Comparison of ENCODE assay signal across 12 cellular contexts in genomic region chr2:237149425-237149824, GRCh38.
DNase-seq lines count a peak whose midpoint lies in the region; ATAC-seq, FAIRE-seq and TF ChIP-seq lines count a peak whose summit lies in the region.
"Had no signal": no experiment of that assay in that cellular context is flagged by ENCODE, and none has a peak within 500 bp of the region (broad histone marks: within the 10 kb centered on the region; RNA-seq: fewer than 3 reads in every experiment).

No MANE protein-coding gene starts in this region.

- H3K9me3 Mint-ChIP-seq in astrocyte (ENCODE audit: unreplicated experiment): peaks cover 26% of the 10 kb centered on the region
- H3K9me3 Mint-ChIP-seq in stimulated activated naive CD8-positive, alpha-beta T cell treated with anti-CD3 and anti-CD28 coated beads, Interleukin-15, amount 100 ng/mL, for 72 hours: peaks cover 16 to 25% of the 10 kb centered on the region in 2 donors

- H3K27ac ChIP-seq in astrocyte (ENCODE audit: low read depth, low read length) (no peak overlapping the region), MM.1S (ENCODE audit: low read length) (no peak overlapping the region)
- H3K27ac ChIP-seq: ascending aorta, right lobe of liver had no signal

- H3K9me3 ChIP-seq in astrocyte (ENCODE audit: insufficient read depth, low read depth, low read length) (peaks cover 13% of the 10 kb centered on the region), MM.1S (replicated peaks; ENCODE audit: insufficient read depth, low read length) (no peaks in the 10 kb centered on the region)

- H3K79me2 ChIP-seq in astrocyte (ENCODE audit: insufficient read depth, low read length) (no peaks in the 10 kb centered on the region), MM.1S (ENCODE audit: low read length) (no peaks in the 10 kb centered on the region)

- H4K20me1 ChIP-seq in astrocyte (ENCODE audit: insufficient read depth, low read length) (no peaks in the 10 kb centered on the region), MM.1S (ENCODE audit: insufficient read depth, low read length) (no peaks in the 10 kb centered on the region)

- peak; percentile 86 for ATAC-seq in stimulated activated naive CD8-positive, alpha-beta T cell treated with anti-CD3 and anti-CD28 coated beads, Interleukin-15, amount 100 ng/mL, for 72 hours
- ATAC-seq: right lobe of liver had no signal

- H3K4me3 ChIP-seq in astrocyte (ENCODE audit: insufficient read depth, low read depth, low read length): no peak overlapping the region
- no peak overlapping the region for H3K4me3 ChIP-seq in MM.1S (ENCODE audit: low read length)
- H3K4me3 ChIP-seq: ascending aorta, right lobe of liver had no signal

- H3K4me2 ChIP-seq in astrocyte (ENCODE audit: low read length): no peak overlapping the region
- H3K4me2 ChIP-seq in MM.1S (ENCODE audit: low read depth, low read length): no peak overlapping the region

- H3K4me1 ChIP-seq in astrocyte (ENCODE audit: insufficient read depth, low read length): no peaks in the 10 kb centered on the region
- H3K4me1 ChIP-seq in MM.1S (ENCODE audit: low read length): peaks cover 3% of the 10 kb centered on the region
- H3K4me1 ChIP-seq: ascending aorta, right lobe of liver had no signal

- no peak for FAIRE-seq in astrocyte (lab: Jason Lieb, UNC)
- no peak for FAIRE-seq in urothelium cell line (lab: Jason Lieb, UNC)

- DNase-seq in activated CD8-positive, alpha-beta memory T cell treated with anti-CD3 and anti-CD28 coated beads, Interleukin-2, amount 50 U/mL, for 48 hours: peak; percentile 73
- DNase-seq in activated CD8-positive, alpha-beta memory T cell treated with anti-CD3 and anti-CD28 coated beads, Interleukin-2, amount 50 U/mL, for 4 hours: no peak
- peak; percentile 61 for DNase-seq in astrocyte (ENCODE audit: low read depth)
- peak; percentile 23 for DNase-seq in occipital lobe (lab: John Stamatoyannopoulos, UW)
- peak in 1 of 2 donors; percentile 19 for DNase-seq in stimulated activated naive CD8-positive, alpha-beta T cell treated with anti-CD3 and anti-CD28 coated beads, Interleukin-15, amount 100 ng/mL, for 72 hours
- DNase-seq in MM.1S: no peak
- no peak for DNase-seq in glomerular visceral epithelial cell (ENCODE audit: extremely low spot score)
- no peak for DNase-seq in urothelium cell line (ENCODE audit: low spot score)
- DNase-seq: endodermal cell, NCI-H524, right lobe of liver had no signal

- H3K4me3 Mint-ChIP-seq in astrocyte (ENCODE audit: unreplicated experiment): no peak overlapping the region
- no peak overlapping the region for H3K4me3 Mint-ChIP-seq in stimulated activated naive CD8-positive, alpha-beta T cell treated with anti-CD3 and anti-CD28 coated beads, Interleukin-15, amount 100 ng/mL, for 72 hours
- H3K4me3 Mint-ChIP-seq: endodermal cell had no signal

- H2AFZ ChIP-seq in astrocyte (ENCODE audit: low read depth, low read length): no peak overlapping the region
- H2AFZ ChIP-seq in MM.1S (ENCODE audit: low read length): no peak overlapping the region

- no peaks in the 10 kb centered on the region for H3K27me3 ChIP-seq in astrocyte (ENCODE audit: insufficient read depth, low read length)
- no peaks in the 10 kb centered on the region for H3K27me3 ChIP-seq in MM.1S (replicated peaks; ENCODE audit: insufficient read depth, low read length)
- H3K27me3 ChIP-seq: ascending aorta, right lobe of liver had no signal

- H3K4me1 Mint-ChIP-seq in astrocyte (ENCODE audit: low read depth, unreplicated experiment): peaks cover 12% of the 10 kb centered on the region
- H3K4me1 Mint-ChIP-seq in stimulated activated naive CD8-positive, alpha-beta T cell treated with anti-CD3 and anti-CD28 coated beads, Interleukin-15, amount 100 ng/mL, for 72 hours: peaks cover 32% of the 10 kb centered on the region

- H3F3A ChIP-seq in MM.1S (ENCODE audit: insufficient read depth, low read length): peaks cover under 1% of the 10 kb centered on the region; the same call in 1 of the 2 replicates

- peaks cover 7% of the 10 kb centered on the region for H3K36me3 Mint-ChIP-seq in astrocyte (ENCODE audit: low read depth, unreplicated experiment)

- TF ChIP-seq CTCF in astrocyte (IDR thresholded peaks at IDR 0.05; ENCODE audit: insufficient read depth, low read depth, low read length) (no peak), MM.1S (IDR thresholded peaks at IDR 0.05; ENCODE audit: low read length) (no peak)

- H3K9ac ChIP-seq in astrocyte (ENCODE audit: low read length) (no peak overlapping the region), MM.1S (ENCODE audit: low read length) (no peak overlapping the region)

- no peaks in the 10 kb centered on the region for H3K36me3 ChIP-seq in astrocyte (ENCODE audit: insufficient read depth, low read length)
- no peaks in the 10 kb centered on the region for H3K36me3 ChIP-seq in MM.1S (replicated peaks; ENCODE audit: insufficient read depth, low read length)
- H3K36me3 ChIP-seq: ascending aorta, right lobe of liver had no signal

- H3K9me2 ChIP-seq in MM.1S (replicated peaks; ENCODE audit: insufficient read depth, low read length): no peaks in the 10 kb centered on the region

- peaks cover 4% of the 10 kb centered on the region for H3K27me3 Mint-ChIP-seq in astrocyte (ENCODE audit: low read depth, unreplicated experiment)
- no peaks in the 10 kb centered on the region for H3K27me3 Mint-ChIP-seq in stimulated activated naive CD8-positive, alpha-beta T cell treated with anti-CD3 and anti-CD28 coated beads, Interleukin-15, amount 100 ng/mL, for 72 hours

- H3K27ac Mint-ChIP-seq in astrocyte (ENCODE audit: unreplicated experiment): no peak overlapping the region
- no peak overlapping the region for H3K27ac Mint-ChIP-seq in stimulated activated naive CD8-positive, alpha-beta T cell treated with anti-CD3 and anti-CD28 coated beads, Interleukin-15, amount 100 ng/mL, for 72 hours
- H3K27ac Mint-ChIP-seq: endodermal cell had no signal

Comparison
In these comparisons a context has a peak if more than half of its experiments do, and no peak if none do; other contexts are left out.
1. DNase-seq: peak in activated CD8-positive, alpha-beta memory T cell treated with anti-CD3 and anti-CD28 coated beads, Interleukin-2, amount 50 U/mL, for 48 hours (single experiment), astrocyte (single experiment) and occipital lobe (single experiment); none in activated CD8-positive, alpha-beta memory T cell treated with anti-CD3 and anti-CD28 coated beads, Interleukin-2, amount 50 U/mL, for 4 hours (single experiment), MM.1S (single experiment), glomerular visceral epithelial cell (single experiment) and urothelium cell line (single experiment).